3 cellular contexts compared by ENCODE assay signal in genomic region chr12:235967-236366, GRCh38. TPM values are rescaled to one million over a fixed set of nuclear protein-coding genes. Genes with fewer than 3 reads are reported as not detected.
"Had no signal": no experiment of that assay in that cellular context is flagged by ENCODE, and none has a peak within 500 bp of the region (broad histone marks: within the 10 kb centered on the region; RNA-seq: fewer than 3 reads in every experiment).

No MANE protein-coding gene starts in this region.

RNA-seq across cellular contexts. Expression of gene SLC6A12, which starts 22.0 kb away (rescaled TPM):
- total RNA-seq: M059J, PC-3, SJSA1 had no signal

RNA-seq across cellular contexts. Expression of gene SLC6A13, which starts 26.7 kb away (rescaled TPM):
- total RNA-seq: M059J, PC-3, SJSA1 had no signal
